ENCODE assay signal across 30 cellular contexts in genomic region chr10:49268185-49268584, GRCh38. TPM values are rescaled to one million over a fixed set of nuclear protein-coding genes. Genes with fewer than 3 reads are reported as not detected.
DNase-seq lines count a peak whose midpoint lies in the region; ATAC-seq, FAIRE-seq and TF ChIP-seq lines count a peak whose summit lies in the region.
"Had no signal": no experiment of that assay in that cellular context is flagged by ENCODE, and none has a peak within 500 bp of the region (broad histone marks: within the 10 kb centered on the region; RNA-seq: fewer than 3 reads in every experiment).

No MANE protein-coding gene starts in this region.

- CTCF ChIA-PET in K562 (lab: Yijun Ruan, JAX; ENCODE audit: low intra/inter-chr PET ratio), result interaction anchor here (0.6 kb wide), 1 partner anchor 381 kb away, joined by 3 read pairs; no protein-coding TSS in a partner anchor
- CTCF ChIA-PET in activated CD4-positive, alpha-beta T cell treated with anti-CD3 and anti-CD28 coated beads for 36 hours (lab: Charles Lee), result interaction anchor here (0.7 kb wide), 1 partner anchor 84 kb away, joined by 3 read pairs; no protein-coding TSS in a partner anchor

- H3K36me3 Mint-ChIP-seq in activated CD4-positive, alpha-beta T cell treated with anti-CD3 and anti-CD28 coated beads for 36 hours (ENCODE audit: low read depth), result no peaks in the 10 kb centered on the region

- no peak overlapping the region for H3K27ac Mint-ChIP-seq in activated CD4-positive, alpha-beta T cell treated with anti-CD3 and anti-CD28 coated beads for 36 hours
- H3K27ac Mint-ChIP-seq: CD4-positive, alpha-beta memory T cell had no signal

- H3K4me3 Mint-ChIP-seq in activated CD4-positive, alpha-beta T cell treated with anti-CD3 and anti-CD28 coated beads for 36 hours, result no peak overlapping the region
- H3K4me3 Mint-ChIP-seq: CD4-positive, alpha-beta memory T cell had no signal

- peaks cover 2% of the 10 kb centered on the region for H3K4me1 Mint-ChIP-seq in activated CD4-positive, alpha-beta T cell treated with anti-CD3 and anti-CD28 coated beads for 36 hours
- H3K4me1 Mint-ChIP-seq: CD4-positive, alpha-beta memory T cell had no signal

- ATAC-seq in K562 (peak; percentile 62), lower lobe of right lung (no peak), GM19328 (IDR thresholded peaks at IDR 0.05; ENCODE audit: unreplicated experiment) (no peak)
- ATAC-seq in activated CD4-positive, alpha-beta T cell treated with anti-CD3 and anti-CD28 coated beads for 36 hours, result no peak
- ATAC-seq: A549, HepG2 had no signal

- H3K27me3 ChIP-seq in GM06990 (replicated peaks; ENCODE audit: control insufficient read depth, insufficient read depth, low read length), result no peaks in the 10 kb centered on the region; the same call in 1 of the 2 replicates
- H3K27me3 ChIP-seq in K562 (ENCODE audit: control insufficient read depth in 2 of 2, insufficient read depth in 2 of 2, low read length in 2 of 2), result no peaks in the 10 kb centered on the region
- H3K27me3 ChIP-seq in lower lobe of right lung (ENCODE audit: low read depth), result no peaks in the 10 kb centered on the region
- H3K27me3 ChIP-seq: Peyer's patch had no signal

- H3K79me2 ChIP-seq in K562 (ENCODE audit: control insufficient read depth, insufficient read depth, low read length), result no peaks in the 10 kb centered on the region

- intact Hi-C loops in K562 (cut with micrococcal nuclease), result loop anchor here (5.0 kb wide), 1 partner anchor 244 kb away; no protein-coding TSS in a partner anchor
- intact Hi-C loops in lower lobe of right lung (cut with DNase I), result no loop called here
- intact Hi-C loops in activated CD4-positive, alpha-beta T cell treated with anti-CD3 and anti-CD28 coated beads for 36 hours (cut with DNase I, micrococcal nuclease), result no loop called here

- no peak overlapping the region for H3K9ac ChIP-seq in K562 (ENCODE audit: insufficient read depth in 1 of 2, low read depth in 2 of 2, low read length in 2 of 2)

- H3K27me3 Mint-ChIP-seq in activated CD4-positive, alpha-beta T cell treated with anti-CD3 and anti-CD28 coated beads for 36 hours, result peaks cover 5% of the 10 kb centered on the region

- TF ChIP-seq RAD21 in K562 (CRISPR knock-in tag; conservative IDR thresholded peaks at IDR 0.05 in 1 of 2, IDR thresholded peaks at IDR 0.05 in 1 of 2), result peak; percentile 42 to 65

- H3K9me3 Mint-ChIP-seq in activated CD4-positive, alpha-beta T cell treated with anti-CD3 and anti-CD28 coated beads for 36 hours (ENCODE audit: low read depth), result peaks cover 18% of the 10 kb centered on the region

- FAIRE-seq in K562 (lab: Jason Lieb, UNC), result no peak
- FAIRE-seq: A549, HepG2 had no signal

- 0 out of 2 replicates have a peak overlapping the region, but pooled peaks have one; percentile 18 for H2AFZ ChIP-seq in K562 (ENCODE audit: low read depth, low read length)

- no peak for DNase-seq in GM06990 (ENCODE audit: extremely low read depth, insufficient read length)
- DNase-seq in NAMALWA (ENCODE audit: low spot score), result peak; percentile 16
- peak in 1 of 4 experiments; percentile 31 for DNase-seq in K562 (ENCODE audit: extremely low read depth in 1 of 4, low spot score in 3 of 4)
- no peak for DNase-seq in lower lobe of right lung
- no peak for DNase-seq in activated CD4-positive, alpha-beta T cell treated with anti-CD3 and anti-CD28 coated beads for 36 hours
- DNase-seq: AML-193; C1 segment of cervical spinal cord; CD4-positive, alpha-beta memory T cell; COR-L47; DMS79 treated with DMSO at 0.1 percent for 48 hours; GF-D8; GOT3; KBM-7; MM.1S; NCI-H1092 treated with DMSO at 0.1 percent for 48 hours; NCI-H1436 treated with DMSO at 0.1 percent for 48 hours; NCI-H187 treated with DMSO at 0.1 percent for 48 hours; NCI-H2171 treated with DMSO at 0.1 percent for 48 hours; NCI-H524; NCI-H748 treated with DMSO at 0.1 percent for 48 hours; NK-92 treated with Interleukin-12 subunit alpha and Interleukin-12 subunit beta, amount 100 ng/mL, for 24 hours; Peyer's patch; SHP77 treated with DMSO at 0.1 percent for 48 hours had no signal

- TF ChIP-seq EP300 in K562 (IDR thresholded peaks at IDR 0.05; ENCODE audit: low read length), result no peak

- H3K27ac ChIP-seq in K562 (ENCODE audit: extremely low read depth, low read depth, low read length) (no peak overlapping the region), lower lobe of right lung (no peak overlapping the region)
- H3K27ac ChIP-seq: A549, Peyer's patch, SK-N-MC had no signal

- H3K9me3 ChIP-seq in K562 (replicated peaks; ENCODE audit: control insufficient read depth, insufficient read depth, low read depth, low read length), result peaks cover 6% of the 10 kb centered on the region
- no peaks in the 10 kb centered on the region for H3K9me3 ChIP-seq in lower lobe of right lung
- H3K9me3 ChIP-seq: A549, Peyer's patch had no signal

- no peaks in the 10 kb centered on the region for H3K9me1 ChIP-seq in K562 (ENCODE audit: control insufficient read depth, insufficient read depth, low read length)

- POLR2A ChIA-PET in K562 (lab: Yijun Ruan, JAX), result interaction anchor here (0.6 kb wide), 1 partner anchor 368 kb away, joined by 3 read pairs; no protein-coding TSS in a partner anchor
- POLR2A ChIA-PET in activated CD4-positive, alpha-beta T cell treated with anti-CD3 and anti-CD28 coated beads for 36 hours (lab: Charles Lee), result no interaction called here

- TF ChIP-seq CTCF in GM06990 (IDR thresholded peaks at IDR 0.05; ENCODE audit: insufficient read depth, low read length, poor library complexity, severe bottlenecking) (peak; percentile 22), GM12873 (IDR thresholded peaks at IDR 0.05; ENCODE audit: insufficient read depth, low read depth, low read length, missing control alignments) (peak; percentile 25), K562 (IDR thresholded peaks at IDR 0.05 in 2 of 3, conservative IDR thresholded peaks at IDR 0.05 in 1 of 3; ENCODE audit: insufficient read depth in 2 of 3, low read depth in 1 of 3, low read length in 3 of 3) (peak; percentile 10 to 43 (median 30); a peak in 2 of 6 replicates), lower lobe of right lung (IDR thresholded peaks at IDR 0.05) (no peak)

- in situ Hi-C loops in K562 (cut with MboI), result no loop called here

- no peaks in the 10 kb centered on the region for H4K20me1 ChIP-seq in K562 (replicated peaks; ENCODE audit: control insufficient read depth, insufficient read depth, low read length)

- H3K4me1 ChIP-seq in K562 (replicated peaks in 1 of 2; ENCODE audit: control insufficient read depth in 2 of 2, insufficient read depth in 2 of 2, low read length in 2 of 2) (peaks cover 2 to 11% of the 10 kb centered on the region in 2 experiments; a peak in 2 of 5 replicates), lower lobe of right lung (peaks cover 14% of the 10 kb centered on the region)
- H3K4me1 ChIP-seq: A549 had no signal

- no peak overlapping the region for H3K4me3 ChIP-seq in GM06990 (replicated peaks; ENCODE audit: low read depth, low read length)
- no peak overlapping the region for H3K4me3 ChIP-seq in K562
- no peak overlapping the region for H3K4me3 ChIP-seq in lower lobe of right lung
- H3K4me3 ChIP-seq: A549, Peyer's patch, SK-N-MC had no signal

- H3K4me2 ChIP-seq in K562 (ENCODE audit: insufficient read depth, low read length), result no peak overlapping the region
- H3K4me2 ChIP-seq: A549 had no signal

- 31% methylated on average over 2 of the region's 2 CpGs for WGBS in K562 (ENCODE audit: insufficient coverage, low coverage, missing lambda C conversion rate)

- H3K36me3 ChIP-seq in GM06990 (ENCODE audit: control insufficient read depth, insufficient read depth, low read length) (no peaks in the 10 kb centered on the region), K562 (ENCODE audit: control insufficient read depth, insufficient read depth, low read length) (no peaks in the 10 kb centered on the region), lower lobe of right lung (no peaks in the 10 kb centered on the region)
- H3K36me3 ChIP-seq: Peyer's patch had no signal

- no peak for TF ChIP-seq POLR2A in K562 (conservative IDR thresholded peaks at IDR 0.05)

- no TSS peak for BruUV-seq in K562 (replicated peaks; lab: Mats Ljungman, UMichigan)

TF ChIP-seq in K562, 482 proteins besides CTCF, POLR2A, EP300 and RAD21 (continues in another document):
- TF ChIP-seq PTBP1 (IDR thresholded peaks at IDR 0.05; ENCODE audit: low read depth, low read length), result no peak
- TF ChIP-seq SMC3 (conservative IDR thresholded peaks at IDR 0.05; ENCODE audit: insufficient read depth, low read depth, low read length), result 0 out of 2 replicates have a peak, but pooled peaks have one; percentile 17
- TF ChIP-seq POLR3G (IDR thresholded peaks at IDR 0.05; ENCODE audit: extremely low read depth, insufficient read length, insufficient replicate concordance), result no peak
- no peak for TF ChIP-seq FOXA1 (IDR thresholded peaks at IDR 0.05; ENCODE audit: borderline replicate concordance)
- peak; percentile 12; the same call in 1 of the 2 replicates for TF ChIP-seq JUND (IDR thresholded peaks at IDR 0.05; ENCODE audit: borderline replicate concordance, low read depth, low read length)
- TF ChIP-seq JUND (tag; IDR thresholded peaks at IDR 0.05; ENCODE audit: borderline replicate concordance, low read depth, low read length), result no peak
- TF ChIP-seq CXXC5 (CRISPR knock-in tag; IDR thresholded peaks at IDR 0.05), result no peak

RNA-seq across cellular contexts. Expression of gene C10orf71, which starts 30.8 kb away (rescaled TPM):
- total RNA-seq in K562 (2011; cell fraction: chromatin; rRNA removed; ENCODE audit: low replicate concordance), result 9.0 and 13.8 TPM in 2 replicates
- 5.0 and 7.8 TPM in 2 replicates for total RNA-seq in K562 (2011; cell fraction: nucleolus; rRNA removed)
- 6.0 and 7.1 TPM in 2 replicates for total RNA-seq in K562 (2011; cell fraction: nucleoplasm; rRNA removed)
- 1.1 and 1.7 TPM in 2 replicates for total RNA-seq in K562 (2014; rRNA removed)
- total RNA-seq in K562 (2014; rRNA removed; fragmentation: Illumina TruSeq; extraction: Trizol), result 1.7 and 2.2 TPM in 2 replicates
- total RNA-seq in K562 (2015; rRNA removed; fragmentation: Illumina TruSeq; extraction: Trizol), result 1.5 and 2.4 TPM in 2 replicates
- 4.5 and 4.9 TPM in 2 replicates for total RNA-seq in K562 (2021)
- 0.89 and 1.0 TPM in 2 replicates for polyA plus RNA-seq in K562 (2011; rRNA removed)
- 0.71 and 1.0 TPM in 2 replicates for polyA plus RNA-seq in K562 (2011; cell fraction: cytosol; rRNA removed)
- polyA plus RNA-seq in K562 (2011; cell fraction: nucleus; rRNA removed), result 2.5 and 5.7 TPM in 2 replicates
- polyA plus RNA-seq in K562 (2012), result 2.2 TPM in 2 replicates
- polyA plus RNA-seq in K562 (2014; fragmentation: Illumina TruSeq; extraction: Trizol), result 2.1 and 2.5 TPM in 2 replicates
- under 1 TPM; 0.06 to 0.30 TPM for polyA plus RNA-seq in K562 (2014; fragmentation: Nextera tagmentation; extraction: Ambion mirVana)
- 1.1 and 1.3 TPM in 2 replicates for polyA plus RNA-seq in K562 (2014; rRNA removed)
- polyA minus RNA-seq in K562 (2011; rRNA and poly(A)+ RNA removed), result 3.6 TPM in 2 replicates
- polyA minus RNA-seq in K562 (2011; cell fraction: cytosol; rRNA and poly(A)+ RNA removed), result 2.8 and 3.1 TPM in 2 replicates
- polyA minus RNA-seq in K562 (2011; cell fraction: nucleus; rRNA and poly(A)+ RNA removed), result 5.8 and 7.6 TPM in 2 replicates
- not detected for total RNA-seq in lower lobe of right lung
- total RNA-seq in activated CD4-positive, alpha-beta T cell treated with anti-CD3 and anti-CD28 coated beads for 36 hours, result not detected
- total RNA-seq: CD4-positive, alpha-beta memory T cell; HepG2; HT-29; Peyer's patch; T-helper 1 cell treated with Interleukin-12 subunit alpha and Interleukin-12 subunit beta and Interleukin-4 antibody, amounts not matched to agents 30 ng/mL and 1 ng/mL, for 36 hours had no signal
- polyA plus RNA-seq: A549; CD4-positive, alpha-beta memory T cell; HepG2 had no signal
